ENCODE assay signal across 11 cellular contexts in genomic region chr5:34490501-34491250, GRCh38.
DNase-seq lines count a peak whose midpoint lies in the region; ATAC-seq, FAIRE-seq and TF ChIP-seq lines count a peak whose summit lies in the region.
"Had no signal": no experiment of that assay in that cellular context is flagged by ENCODE, and none has a peak within 500 bp of the region (broad histone marks: within the 10 kb centered on the region; RNA-seq: fewer than 3 reads in every experiment).

No MANE protein-coding gene starts in this region.

- no peaks in the 10 kb centered on the region for H3K36me3 ChIP-seq in small intestine (ENCODE audit: control insufficient read depth in 2 of 2, insufficient read depth in 2 of 2, low read length in 2 of 2)
- H3K36me3 ChIP-seq: prostate gland, WERI-Rb-1 had no signal

- peak overlapping the region in 2 of 3 experiments; percentile 40 to 41 for H3K4me3 Mint-ChIP-seq in nephron

- H3K9me3 Mint-ChIP-seq in nephron: no peaks in the 10 kb centered on the region

- H3K4me1 Mint-ChIP-seq in nephron: peaks cover 51% of the 10 kb centered on the region

- DNase-seq in DMS153 (lab: John Stamatoyannopoulos, UW) (peak; percentile 96), NCI-H1105 treated with DMSO at 0.1 percent for 48 hours (lab: John Stamatoyannopoulos, UW) (peak; percentile 71), COLO829 (ENCODE audit: low spot score) (no peak), mesenteric fat pad (ENCODE audit: low spot score) (no peak), small intestine (no peak)
- DNase-seq: activated naive CD4-positive, alpha-beta T cell treated with Interleukin-2 at 50 U/mL for 16 hours had no signal

- no peaks in the 10 kb centered on the region for H3K9me3 ChIP-seq in small intestine (ENCODE audit: control insufficient read depth, low read depth)
- H3K9me3 ChIP-seq: prostate gland had no signal

- H3K4me1 ChIP-seq in small intestine (ENCODE audit: control insufficient read depth in 2 of 2, insufficient read depth in 1 of 2, low read depth in 1 of 2, low read length in 1 of 2): no peaks in the 10 kb centered on the region

- H3K36me3 Mint-ChIP-seq in nephron (ENCODE audit: low read depth): no peaks in the 10 kb centered on the region

- no peak overlapping the region for H3K4me3 ChIP-seq in small intestine (ENCODE audit: low read depth in 1 of 2, low read length in 2 of 2)
- H3K4me3 ChIP-seq: prostate gland had no signal

- TF ChIP-seq CTCF in VCaP (conservative IDR thresholded peaks at IDR 0.05): no peak
- TF ChIP-seq CTCF in nephron (IDR thresholded peaks at IDR 0.05; ENCODE audit: unreplicated experiment in 3 of 3): no peak

- peaks cover 4% of the 10 kb centered on the region for H3K27me3 Mint-ChIP-seq in nephron (ENCODE audit: low read depth)

- WGBS in small intestine, 3 donors: 55 to 86% (median 58%) methylated on average over 4 to 7 of the region's 14 CpGs

- no peaks in the 10 kb centered on the region for H3K27me3 ChIP-seq in small intestine (ENCODE audit: control insufficient read depth in 2 of 2, insufficient read depth in 2 of 2, low read length in 2 of 2)

- no peak for ATAC-seq in HG03460 (IDR thresholded peaks at IDR 0.05; ENCODE audit: unreplicated experiment)

- FAIRE-seq in small intestine (lab: Jason Lieb, UNC): no peak

- H3K27ac Mint-ChIP-seq in nephron: peak overlapping the region; percentile 67 to 89 (median 81)

- peak overlapping the region; percentile 30; the same call in 1 of the 2 replicates for H3K27ac ChIP-seq in VCaP
- H3K27ac ChIP-seq in small intestine (ENCODE audit: low read depth in 1 of 2, low read length in 1 of 2): no peak overlapping the region

Comparison
In these comparisons a context has a peak if more than half of its experiments do, and no peak if none do; other contexts are left out.
1. DNase-seq: peak in DMS153 (single experiment) and NCI-H1105 treated with DMSO at 0.1 percent for 48 hours (single experiment); none in COLO829 (single experiment), mesenteric fat pad (single experiment) and small intestine (single experiment).